ENCODE assay signal across 9 cellular contexts in the genomic region with DNA sequence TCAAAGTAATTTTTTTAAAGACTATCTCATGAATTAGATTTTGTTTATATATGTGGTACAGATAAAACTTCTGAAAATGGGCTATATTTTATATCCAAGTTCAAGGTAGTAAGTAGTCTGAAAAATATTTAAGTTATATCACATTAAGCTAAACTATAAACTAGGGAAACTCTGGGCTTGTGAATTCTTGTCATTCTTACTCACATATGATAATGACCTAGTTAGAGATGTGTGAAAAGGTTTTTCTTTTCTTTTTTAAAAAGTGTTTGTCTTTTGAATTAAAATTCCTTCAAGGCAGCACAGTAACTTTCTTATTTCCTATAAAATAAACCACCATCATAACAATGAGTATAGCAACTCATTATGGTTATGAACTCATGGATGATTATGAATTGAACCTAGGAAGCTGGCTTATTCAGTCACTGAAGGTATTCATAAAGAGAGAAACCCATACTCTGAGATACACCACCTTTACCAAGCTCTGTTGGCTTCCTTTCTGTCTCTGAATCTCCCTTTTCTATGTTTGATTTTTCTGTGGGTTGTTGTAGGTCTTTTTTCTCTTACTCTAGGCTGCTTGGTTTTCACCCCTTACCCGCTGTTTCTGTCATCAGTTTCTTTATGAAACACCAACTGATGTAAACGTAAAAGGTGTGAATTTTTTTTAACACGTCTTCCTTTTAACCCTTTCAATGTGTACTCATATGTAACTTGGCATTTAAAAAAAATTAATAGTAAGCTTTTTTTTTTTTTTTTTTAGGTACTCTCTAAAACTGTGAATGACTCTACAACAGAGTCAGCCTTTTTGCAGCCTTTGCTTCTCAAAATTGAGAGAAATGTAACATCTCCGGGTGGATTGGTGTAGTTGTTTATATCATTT. TPM values are rescaled to one million over a fixed set of nuclear protein-coding genes. Genes with fewer than 3 reads are reported as not detected.
DNase-seq lines count a peak whose midpoint lies in the region; ATAC-seq and TF ChIP-seq lines count a peak whose summit lies in the region.
"Had no signal": no experiment of that assay in that cellular context is flagged by ENCODE, and none has a peak within 500 bp of the region (broad histone marks: within the 10 kb centered on the region; RNA-seq: fewer than 3 reads in every experiment).

No MANE protein-coding gene starts in this region.

- no peaks in the 10 kb centered on the region for H3K27me3 Mint-ChIP-seq in activated T-cell treated with anti-CD3 and anti-CD28 coated beads, Interleukin-2, amount 50 U/mL, for 4 hours (ENCODE audit: low read depth)

- no peaks in the 10 kb centered on the region for H3K9me3 Mint-ChIP-seq in activated T-cell treated with anti-CD3 and anti-CD28 coated beads, Interleukin-2, amount 50 U/mL, for 4 hours
- H3K9me3 Mint-ChIP-seq in stimulated activated effector memory CD8-positive, alpha-beta T cell treated with anti-CD3 and anti-CD28 coated beads, Interleukin-12 subunit alpha, Interleukin-12 subunit beta, amount 100 ng/mL, for 72 hours: no peaks in the 10 kb centered on the region

- H3K4me1 Mint-ChIP-seq in activated T-cell treated with anti-CD3 and anti-CD28 coated beads, Interleukin-2, amount 50 U/mL, for 4 hours (ENCODE audit: low read depth): peaks cover 65% of the 10 kb centered on the region
- peaks cover 60% of the 10 kb centered on the region for H3K4me1 Mint-ChIP-seq in stimulated activated effector memory CD8-positive, alpha-beta T cell treated with anti-CD3 and anti-CD28 coated beads, Interleukin-12 subunit alpha, Interleukin-12 subunit beta, amount 100 ng/mL, for 72 hours

- no peak for TF ChIP-seq CTCF in omental fat pad (IDR thresholded peaks at IDR 0.05)

- ATAC-seq in activated T-cell treated with anti-CD3 and anti-CD28 coated beads, Interleukin-2, amount 50 U/mL, for 4 hours: peak; percentile 88 to 90
- ATAC-seq in HG02571 (IDR thresholded peaks at IDR 0.05; ENCODE audit: unreplicated experiment) (peak; percentile 90), HG03558 (IDR thresholded peaks at IDR 0.05; ENCODE audit: extremely low read depth, unreplicated experiment) (peak; percentile 88), omental fat pad (ENCODE audit: low FRiP score) (no peak)
- ATAC-seq in stimulated activated effector memory CD8-positive, alpha-beta T cell treated with anti-CD3 and anti-CD28 coated beads, Interleukin-12 subunit alpha, Interleukin-12 subunit beta, amount 100 ng/mL, for 72 hours: peak; percentile 96

- peak overlapping the region; percentile 21 for H3K27ac Mint-ChIP-seq in stimulated activated effector memory CD8-positive, alpha-beta T cell treated with anti-CD3 and anti-CD28 coated beads, Interleukin-12 subunit alpha, Interleukin-12 subunit beta, amount 100 ng/mL, for 72 hours

- H3K36me3 Mint-ChIP-seq in activated T-cell treated with anti-CD3 and anti-CD28 coated beads, Interleukin-2, amount 50 U/mL, for 4 hours (ENCODE audit: insufficient read depth): peaks cover 47% of the 10 kb centered on the region
- H3K36me3 Mint-ChIP-seq in stimulated activated effector memory CD8-positive, alpha-beta T cell treated with anti-CD3 and anti-CD28 coated beads, Interleukin-12 subunit alpha, Interleukin-12 subunit beta, amount 100 ng/mL, for 72 hours: peaks cover 100% of the 10 kb centered on the region

- DNase-seq in activated T-cell treated with anti-CD3 and anti-CD28 coated beads, Interleukin-2, amount 50 U/mL, for 4 hours: no peak
- no peak for DNase-seq in activated T-cell treated with anti-CD3 and anti-CD28 coated beads, Interleukin-2, amount 50 U/mL, for 1 hour
- DNase-seq in stimulated activated effector memory CD8-positive, alpha-beta T cell treated with anti-CD3 and anti-CD28 coated beads, Interleukin-12 subunit alpha, Interleukin-12 subunit beta, amount 100 ng/mL, for 72 hours (ENCODE audit: low spot score in 2 of 2): no peak
- DNase-seq in NCI-H446 treated with DMSO at 0.1 percent for 48 hours (lab: John Stamatoyannopoulos, UW) (no peak), pons (ENCODE audit: low spot score) (no peak), omental fat pad (ENCODE audit: low spot score) (no peak)
- DNase-seq: right lobe of liver had no signal

- peak overlapping the region; percentile 13 for H3K4me3 Mint-ChIP-seq in activated T-cell treated with anti-CD3 and anti-CD28 coated beads, Interleukin-2, amount 50 U/mL, for 4 hours
- H3K4me3 Mint-ChIP-seq in stimulated activated effector memory CD8-positive, alpha-beta T cell treated with anti-CD3 and anti-CD28 coated beads, Interleukin-12 subunit alpha, Interleukin-12 subunit beta, amount 100 ng/mL, for 72 hours: peak overlapping the region; percentile 10

RNA-seq across cellular contexts. Expression of gene IL12RB2, which starts 25.2 kb away (rescaled TPM):
- total RNA-seq in activated T-cell treated with anti-CD3 and anti-CD28 coated beads, Interleukin-2, amount 50 U/mL, for 4 hours: 10 to 100 TPM; 75.9 to 87.4 (median 81.2) TPM
- 1 to 10 TPM; 2.0 to 8.9 (median 6.5) TPM for total RNA-seq in omental fat pad

Comparison
In these comparisons a context has a peak if more than half of its experiments do, and no peak if none do; other contexts are left out.
1. RNA of gene IL12RB2, which starts 25.2 kb away (total RNA-seq): 75.9 to 87.4 TPM in activated T-cell treated with anti-CD3 and anti-CD28 coated beads, Interleukin-2, amount 50 U/mL, for 4 hours; 2.0 to 8.9 TPM in omental fat pad; every median in the first group is over 4 times any median in the second.